8 cellular contexts compared by ENCODE assay signal in genomic region chr22:36379593-36380361, GRCh38. TPM values are rescaled to one million over a fixed set of nuclear protein-coding genes. Genes with fewer than 3 reads are reported as not detected.
A peak's percentile ranks its signal among the peaks of the same experiment; 100 is the strongest.
DNase-seq lines count a peak whose midpoint lies in the region; ATAC-seq and TF ChIP-seq lines count a peak whose summit lies in the region.

No MANE protein-coding gene starts in this region.

- ATAC-seq in WTC11 (peak; percentile 67), HG03159 (IDR thresholded peaks at IDR 0.05; ENCODE audit: unreplicated experiment) (no peak), left lobe of liver (no peak)
- peak; percentile 78 for ATAC-seq in stimulated activated memory B cell treated with anti-CD40 and anti-IgM and Interleukin-4, amounts not matched to agents 10 μg/mL and 1 μg/mL and 100 μg/mL, for 72 hours

- TF ChIP-seq POLR2A in GM15510 (IDR thresholded peaks at IDR 0.05; ENCODE audit: borderline replicate concordance, extremely low read depth, insufficient read length) = peak; percentile 13
- TF ChIP-seq POLR2A in esophagus squamous epithelium (IDR thresholded peaks at IDR 0.05) = peak in 1 of 4 donors; percentile 42

- H3K9me3 ChIP-seq in esophagus squamous epithelium = no peaks in the 10 kb centered on the region

- POLR2A ChIA-PET in WTC11 (lab: Charles Lee) = interaction anchor here (0.8 to 4.0 kb wide), 4 partner anchors 8 to 31 kb away, joined by 5 to 26 read pairs (median 10); partner anchors contain the start of gene MYH9

- intact Hi-C loops in esophagus squamous epithelium (cut with DNase I) = no loop called here

- H3K36me3 Mint-ChIP-seq in WTC11 = peaks cover 19% of the 10 kb centered on the region
- peaks cover 44% of the 10 kb centered on the region for H3K36me3 Mint-ChIP-seq in stimulated activated memory B cell treated with anti-CD40 and anti-IgM and Interleukin-4, amounts not matched to agents 10 μg/mL and 1 μg/mL and 100 μg/mL, for 72 hours

- H3K4me3 Mint-ChIP-seq in WTC11 = no peak overlapping the region
- peak overlapping the region; percentile 69 for H3K4me3 Mint-ChIP-seq in stimulated activated memory B cell treated with anti-CD40 and anti-IgM and Interleukin-4, amounts not matched to agents 10 μg/mL and 1 μg/mL and 100 μg/mL, for 72 hours

- 3 to 19% methylated on average over 5 to 8 of the region's 16 CpGs for WGBS in esophagus squamous epithelium, 2 donors

- peaks cover 68% of the 10 kb centered on the region for H3K4me1 Mint-ChIP-seq in WTC11
- peaks cover 93% of the 10 kb centered on the region for H3K4me1 Mint-ChIP-seq in stimulated activated memory B cell treated with anti-CD40 and anti-IgM and Interleukin-4, amounts not matched to agents 10 μg/mL and 1 μg/mL and 100 μg/mL, for 72 hours

- CTCF ChIA-PET in WTC11 (lab: Charles Lee) = interaction anchor here (0.6 to 1.7 kb wide), 5 partner anchors 10 to 1635 kb away, joined by 3 to 5 read pairs (median 5); no protein-coding TSS in a partner anchor

- H3K27me3 Mint-ChIP-seq in WTC11 (ENCODE audit: low read depth) = no peaks in the 10 kb centered on the region
- H3K27me3 Mint-ChIP-seq in stimulated activated memory B cell treated with anti-CD40 and anti-IgM and Interleukin-4, amounts not matched to agents 10 μg/mL and 1 μg/mL and 100 μg/mL, for 72 hours = no peaks in the 10 kb centered on the region

- peak overlapping the region in 3 of 4 donors; percentile 0 to 38 (median 11) for H3K4me3 ChIP-seq in esophagus squamous epithelium

- H3K27me3 ChIP-seq in esophagus squamous epithelium = no peaks in the 10 kb centered on the region

- peak overlapping the region; percentile 63 to 100 (median 89) for H3K27ac ChIP-seq in esophagus squamous epithelium

- no peaks in the 10 kb centered on the region for H3K9me3 Mint-ChIP-seq in WTC11
- no peaks in the 10 kb centered on the region for H3K9me3 Mint-ChIP-seq in stimulated activated memory B cell treated with anti-CD40 and anti-IgM and Interleukin-4, amounts not matched to agents 10 μg/mL and 1 μg/mL and 100 μg/mL, for 72 hours

- H3K4me1 ChIP-seq in esophagus squamous epithelium = peaks cover 70 to 100% (median 97%) of the 10 kb centered on the region in 3 donors

- peak overlapping the region; percentile 57 for H3K27ac Mint-ChIP-seq in WTC11
- peak overlapping the region; percentile 98 for H3K27ac Mint-ChIP-seq in stimulated activated memory B cell treated with anti-CD40 and anti-IgM and Interleukin-4, amounts not matched to agents 10 μg/mL and 1 μg/mL and 100 μg/mL, for 72 hours

- DNase-seq in WTC11 (ENCODE audit: low spot score) = no peak
- no peak for DNase-seq in esophagus squamous epithelium (lab: John Stamatoyannopoulos, UW)
- no peak for DNase-seq in AG08396 (ENCODE audit: low spot score)
- DNase-seq in HuH-7.5 (ENCODE audit: low spot score) = no peak
- no peak for DNase-seq in left lobe of liver (ENCODE audit: low spot score)

- TF ChIP-seq CTCF in WTC11 (IDR thresholded peaks at IDR 0.05) (no peak), esophagus squamous epithelium (IDR thresholded peaks at IDR 0.05) (no peak)

- peaks cover 0 to 53% (median 0%) of the 10 kb centered on the region in 3 donors for H3K36me3 ChIP-seq in esophagus squamous epithelium

TF ChIP-seq in WTC11, 78 proteins besides CTCF, POLR2A, EP300 and RAD21:
- no peak for TF ChIP-seq NFATC4 (CRISPR knock-in tag; IDR thresholded peaks at IDR 0.05)
- peak; percentile 52 for TF ChIP-seq ZNF423 (CRISPR knock-in tag; IDR thresholded peaks at IDR 0.05)

RNA-seq across cellular contexts. Expression of gene MYH9, which starts 8.0 kb away (rescaled TPM):
- total RNA-seq in WTC11 (2021) (272 to 288 TPM (median 277 TPM) in 3 replicates), esophagus squamous epithelium (100 to 1,000 TPM; 216 to 339 (median 246) TPM), left lobe of liver (204 TPM)

Comparison
In these comparisons a context has a peak if more than half of its experiments do, and no peak if none do; other contexts are left out.
1. ATAC-seq: peak in WTC11 (single experiment) and stimulated activated memory B cell treated with anti-CD40 and anti-IgM and Interleukin-4, amounts not matched to agents 10 μg/mL and 1 μg/mL and 100 μg/mL, for 72 hours (single experiment); none in HG03159 (single experiment) and left lobe of liver (single experiment).